Comparison of ENCODE assay signal across 12 cellular contexts in the genomic region with DNA sequence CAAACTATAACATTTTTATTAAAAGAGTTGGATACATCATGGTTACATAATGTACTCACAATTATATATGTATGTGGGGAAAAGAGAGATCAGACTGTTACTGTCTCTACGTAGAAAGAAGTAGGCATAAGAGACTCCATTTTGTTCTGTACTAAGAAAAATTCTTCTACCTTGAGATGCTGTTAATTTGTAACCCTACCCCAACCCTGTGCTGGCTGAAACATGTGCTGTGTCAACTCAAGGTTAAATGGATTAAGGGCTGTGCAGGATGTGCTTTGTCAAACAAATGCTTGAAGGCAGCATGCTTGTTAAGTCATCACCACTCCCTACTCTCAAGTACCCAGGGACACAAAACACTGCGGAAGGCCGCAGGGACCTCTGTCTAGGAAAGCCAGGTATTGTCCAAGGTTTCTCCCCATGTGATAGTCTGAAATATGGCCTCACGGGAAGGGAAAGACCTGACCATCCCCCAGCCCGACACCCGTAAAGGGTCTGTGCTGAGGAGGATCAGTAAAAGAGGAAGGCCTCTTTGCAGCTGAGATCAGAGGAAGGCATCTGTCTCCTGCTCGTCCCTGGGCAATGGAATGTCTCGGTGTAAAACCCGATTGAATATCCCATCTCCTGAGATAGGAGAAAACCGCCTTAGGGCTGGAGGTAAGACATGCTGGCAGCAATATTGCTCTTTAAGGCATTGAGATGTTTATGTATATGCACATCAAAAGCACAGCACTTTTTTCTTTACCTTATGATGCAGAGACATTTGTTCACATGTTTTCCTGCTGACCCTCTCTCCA. TPM values are rescaled to one million over a fixed set of nuclear protein-coding genes. Genes with fewer than 3 reads are reported as not detected.
"Had no signal": no experiment of that assay in that cellular context is flagged by ENCODE, and none has a peak within 500 bp of the region (broad histone marks: within the 10 kb centered on the region; RNA-seq: fewer than 3 reads in every experiment).

No MANE protein-coding gene starts in this region.

RNA-seq across cellular contexts. Expression of a gene that starts 39.1 kb away (rescaled TPM):
- total RNA-seq: activated naive CD8-positive, alpha-beta T cell treated with anti-CD3 and anti-CD28 coated beads, Interleukin-2, amount 10 ng/mL, durations not matched to agents 7 days and 5 days; aorta; breast epithelium; chondrocyte; dermis microvascular lymphatic vessel endothelial cell; esophagus muscularis mucosa; fibroblast of villous mesenchyme; left ventricle myocardium superior; mesenteric fat pad; right cardiac atrium; uterus had no signal
- polyA plus RNA-seq: aorta, right cardiac atrium, small intestine had no signal

RNA-seq across cellular contexts. Expression of a gene that starts 41.5 kb away (rescaled TPM):
- polyA plus RNA-seq: aorta had no signal

RNA-seq across cellular contexts. Expression of a gene that starts 45.5 kb away (rescaled TPM):
- total RNA-seq: aorta, breast epithelium, chondrocyte, esophagus muscularis mucosa, left ventricle myocardium superior, mesenteric fat pad, right cardiac atrium had no signal
- polyA plus RNA-seq: aorta, right cardiac atrium had no signal
